Comparison of ENCODE assay signal across 27 cellular contexts in genomic region chr10:75168275-75168674, GRCh38. TPM values are rescaled to one million over a fixed set of nuclear protein-coding genes. Genes with fewer than 3 reads are reported as not detected.
DNase-seq lines count a peak whose midpoint lies in the region; ATAC-seq and TF ChIP-seq lines count a peak whose summit lies in the region.
"Had no signal": no experiment of that assay in that cellular context is flagged by ENCODE, and none has a peak within 500 bp of the region (broad histone marks: within the 10 kb centered on the region; RNA-seq: fewer than 3 reads in every experiment).

No MANE protein-coding gene starts in this region.

- H3K27me3 Mint-ChIP-seq in activated naive CD4-positive, alpha-beta T cell treated with anti-CD3 and anti-CD28 coated beads for 36 hours (ENCODE audit: low read depth) = no peaks in the 10 kb centered on the region
- H3K27me3 Mint-ChIP-seq in CD8-positive, alpha-beta memory T cell = no peaks in the 10 kb centered on the region

- ATAC-seq in activated naive CD4-positive, alpha-beta T cell treated with anti-CD3 and anti-CD28 coated beads, Interleukin-2, amount 50 U/mL, for 72 hours = no peak
- no peak for ATAC-seq in psoas muscle
- ATAC-seq: body of pancreas, Panc1 had no signal

- H3K36me3 Mint-ChIP-seq in activated naive CD4-positive, alpha-beta T cell treated with anti-CD3 and anti-CD28 coated beads for 36 hours (ENCODE audit: low read depth) = peaks cover 13% of the 10 kb centered on the region
- H3K36me3 Mint-ChIP-seq in CD8-positive, alpha-beta memory T cell = peaks cover 0 to 25% (median 6%) of the 10 kb centered on the region in 3 donors
- peaks cover 0 to 22% of the 10 kb centered on the region in 2 donors for H3K36me3 Mint-ChIP-seq in activated naive CD4-positive, alpha-beta T cell treated with anti-CD3 and anti-CD28 coated beads, Interleukin-2, amount 50 U/mL, for 72 hours

- no peak overlapping the region for H3K27ac ChIP-seq in CD8-positive, alpha-beta memory T cell (ENCODE audit: low read depth, low read length)
- H3K27ac ChIP-seq in psoas muscle = peak overlapping the region; percentile 62
- H3K27ac ChIP-seq: adrenal gland, body of pancreas, ovary, upper lobe of left lung had no signal

- peaks cover 30% of the 10 kb centered on the region for H3K4me1 ChIP-seq in CD8-positive, alpha-beta memory T cell (ENCODE audit: insufficient read depth, low read length)
- H3K4me1 ChIP-seq in psoas muscle = peaks cover 38% of the 10 kb centered on the region
- H3K4me1 ChIP-seq: HAP-1 had no signal

- CTCF ChIA-PET in activated naive CD4-positive, alpha-beta T cell treated with anti-CD3 and anti-CD28 coated beads for 36 hours (lab: Charles Lee) = interaction anchor here (1.3 kb wide), 2 partner anchors 11 to 43 kb away, joined by 3 read pairs; no protein-coding TSS in a partner anchor
- CTCF ChIA-PET in CD8-positive, alpha-beta memory T cell (lab: Charles Lee) = no interaction called here

- TF ChIP-seq CTCF in psoas muscle (IDR thresholded peaks at IDR 0.05) = no peak

- peaks cover 32% of the 10 kb centered on the region for H3K4me1 Mint-ChIP-seq in activated naive CD4-positive, alpha-beta T cell treated with anti-CD3 and anti-CD28 coated beads for 36 hours (ENCODE audit: low read depth)
- peaks cover 33 to 56% (median 53%) of the 10 kb centered on the region in 3 donors for H3K4me1 Mint-ChIP-seq in CD8-positive, alpha-beta memory T cell
- H3K4me1 Mint-ChIP-seq: nephron had no signal

- no peaks in the 10 kb centered on the region for H3K27me3 ChIP-seq in CD8-positive, alpha-beta memory T cell (ENCODE audit: insufficient read depth, low read length, poor library complexity, severe bottlenecking)
- no peaks in the 10 kb centered on the region for H3K27me3 ChIP-seq in psoas muscle (ENCODE audit: insufficient read depth in 3 of 3, low read length in 2 of 3)
- H3K27me3 ChIP-seq: adrenal gland, body of pancreas, ovary, upper lobe of left lung had no signal

- no peaks in the 10 kb centered on the region for H3K9me3 Mint-ChIP-seq in activated naive CD4-positive, alpha-beta T cell treated with anti-CD3 and anti-CD28 coated beads for 36 hours
- no peaks in the 10 kb centered on the region for H3K9me3 Mint-ChIP-seq in CD8-positive, alpha-beta memory T cell
- no peaks in the 10 kb centered on the region for H3K9me3 Mint-ChIP-seq in activated naive CD4-positive, alpha-beta T cell treated with anti-CD3 and anti-CD28 coated beads, Interleukin-2, amount 50 U/mL, for 72 hours
- H3K9me3 Mint-ChIP-seq: activated T-helper 1 cell treated with anti-CD3 and anti-CD28 coated beads, Interleukin-12 subunit alpha, Interleukin-12 subunit beta, Interleukin-2, Interleukin-4 antibody, amounts not matched to agents 30 ng/mL and 10 ng/mL and 1 ng/mL, durations not matched to agents 14 hours and 24 hours and 36 hours; nephron had no signal

- H3K4me3 Mint-ChIP-seq in activated naive CD4-positive, alpha-beta T cell treated with anti-CD3 and anti-CD28 coated beads for 36 hours = no peak overlapping the region
- peak overlapping the region in 4 of 7 donors; percentile 7 to 23 (median 14) for H3K4me3 Mint-ChIP-seq in CD8-positive, alpha-beta memory T cell
- H3K4me3 Mint-ChIP-seq: activated T-helper 1 cell treated with anti-CD3 and anti-CD28 coated beads, Interleukin-12 subunit alpha, Interleukin-12 subunit beta, Interleukin-2, Interleukin-4 antibody, amounts not matched to agents 30 ng/mL and 10 ng/mL and 1 ng/mL, durations not matched to agents 14 hours and 24 hours and 36 hours; nephron had no signal

- peak overlapping the region; percentile 79 for H3K27ac Mint-ChIP-seq in activated naive CD4-positive, alpha-beta T cell treated with anti-CD3 and anti-CD28 coated beads for 36 hours
- H3K27ac Mint-ChIP-seq in CD8-positive, alpha-beta memory T cell = peak overlapping the region in 7 of 8 donors; percentile 50 to 94 (median 69)
- peak overlapping the region; percentile 31 to 81 for H3K27ac Mint-ChIP-seq in activated naive CD4-positive, alpha-beta T cell treated with anti-CD3 and anti-CD28 coated beads, Interleukin-2, amount 50 U/mL, for 72 hours
- H3K27ac Mint-ChIP-seq: activated T-helper 1 cell treated with anti-CD3 and anti-CD28 coated beads, Interleukin-12 subunit alpha, Interleukin-12 subunit beta, Interleukin-2, Interleukin-4 antibody, amounts not matched to agents 30 ng/mL and 10 ng/mL and 1 ng/mL, durations not matched to agents 14 hours and 24 hours and 36 hours; nephron had no signal

- no peak overlapping the region for H3K4me3 ChIP-seq in CD8-positive, alpha-beta memory T cell (ENCODE audit: low read length)
- no peak overlapping the region for H3K4me3 ChIP-seq in psoas muscle
- H3K4me3 ChIP-seq: adrenal gland, body of pancreas, HAP-1, ovary, upper lobe of left lung had no signal

- POLR2A ChIA-PET in CD8-positive, alpha-beta memory T cell (lab: Charles Lee) = no interaction called here

- H3K36me3 ChIP-seq in CD8-positive, alpha-beta memory T cell (ENCODE audit: insufficient read depth, low read length) = no peaks in the 10 kb centered on the region
- peaks cover 0 to 48% of the 10 kb centered on the region in 2 donors for H3K36me3 ChIP-seq in psoas muscle (ENCODE audit: insufficient read depth in 1 of 2, low read depth in 1 of 2)
- H3K36me3 ChIP-seq: ovary had no signal

- intact Hi-C loops in activated naive CD4-positive, alpha-beta T cell treated with anti-CD3 and anti-CD28 coated beads for 36 hours (cut with micrococcal nuclease) = loop anchor here (5.0 kb wide), 1 partner anchor 56 kb away; the partner anchor contains the start of gene SAMD8
- intact Hi-C loops in psoas muscle (cut with DNase I) = no loop called here

- DNase-seq in activated naive CD4-positive, alpha-beta T cell treated with anti-CD3 and anti-CD28 coated beads for 36 hours = no peak
- DNase-seq in activated naive CD4-positive, alpha-beta T cell treated with Interleukin-2 at 50 U/mL for 16 hours = no peak
- no peak for DNase-seq in CD8-positive, alpha-beta memory T cell
- no peak for DNase-seq in activated naive CD4-positive, alpha-beta T cell treated with anti-CD3 and anti-CD28 coated beads, Interleukin-2, amount 50 U/mL, for 72 hours (ENCODE audit: low spot score in 2 of 2)
- DNase-seq in psoas muscle (no peak), NCI-H1092 (lab: John Stamatoyannopoulos, UW) (no peak), kidney tubule cell (ENCODE audit: low spot score) (no peak)
- DNase-seq: adrenal gland; body of pancreas; Calu3; DMS79 treated with DMSO at 0.1 percent for 48 hours; GF-D8; islet precursor cell; KBM-7; midbrain; NCI-H1105 treated with DMSO at 0.1 percent for 48 hours; NCI-H2029; NCI-H526; ovary; SHP77 treated with DMSO at 0.1 percent for 48 hours; stimulated activated CD4-positive, alpha-beta T cell treated with anti-CD3 and anti-CD28 coated beads, Interleukin-2, amount 100 ng/mL, for 24 hours; substantia nigra; upper lobe of left lung had no signal

- 59 to 83% (median 70%) methylated on average over 6 of the region's 6 CpGs for WGBS in psoas muscle, 3 donors

- no peaks in the 10 kb centered on the region for H3K9me3 ChIP-seq in CD8-positive, alpha-beta memory T cell (ENCODE audit: low read length)
- no peaks in the 10 kb centered on the region for H3K9me3 ChIP-seq in psoas muscle
- H3K9me3 ChIP-seq: adrenal gland, body of pancreas, HAP-1, ovary, upper lobe of left lung had no signal

RNA-seq across cellular contexts. Expression of gene VDAC2, which starts 42.3 kb away (rescaled TPM):
- 100 to 1,000 TPM; 193 TPM for total RNA-seq in activated naive CD4-positive, alpha-beta T cell treated with anti-CD3 and anti-CD28 coated beads for 36 hours
- total RNA-seq in CD8-positive, alpha-beta memory T cell = 100 to 1,000 TPM; 247 to 261 TPM
- 149 TPM for polyA plus RNA-seq in CD8-positive, alpha-beta memory T cell
- total RNA-seq in activated naive CD4-positive, alpha-beta T cell treated with anti-CD3 and anti-CD28 coated beads, Interleukin-2, amount 50 U/mL, for 72 hours = 100 to 1,000 TPM; 192 to 271 TPM
- total RNA-seq in psoas muscle = 100 to 1,000 TPM; 314 to 546 (median 399) TPM
- polyA plus RNA-seq in psoas muscle = 100 to 1,000 TPM; 391 to 770 (median 432) TPM

RNA-seq across cellular contexts. Expression of gene SAMD8, which starts 56.8 kb away (rescaled TPM):
- 10 to 100 TPM; 15.3 to 16.9 TPM for total RNA-seq in activated naive CD4-positive, alpha-beta T cell treated with anti-CD3 and anti-CD28 coated beads for 36 hours
- 10 to 100 TPM; 15.0 to 16.4 TPM for total RNA-seq in CD8-positive, alpha-beta memory T cell
- 5.9 TPM for polyA plus RNA-seq in CD8-positive, alpha-beta memory T cell
- 10 to 100 TPM; 24.9 to 32.2 TPM for total RNA-seq in activated naive CD4-positive, alpha-beta T cell treated with anti-CD3 and anti-CD28 coated beads, Interleukin-2, amount 50 U/mL, for 72 hours
- total RNA-seq in psoas muscle = 10 to 100 TPM; 30.0 to 44.2 (median 35.7) TPM
- polyA plus RNA-seq in psoas muscle = 10 to 100 TPM; 10.8 to 40.3 (median 21.3) TPM
